19 cellular contexts compared by ENCODE assay signal in genomic region chr13:111286162-111286561, GRCh38. TPM values are rescaled to one million over a fixed set of nuclear protein-coding genes. Genes with fewer than 3 reads are reported as not detected.
DNase-seq lines count a peak whose midpoint lies in the region; ATAC-seq and TF ChIP-seq lines count a peak whose summit lies in the region.
"Had no signal": no experiment of that assay in that cellular context is flagged by ENCODE, and none has a peak within 500 bp of the region (broad histone marks: within the 10 kb centered on the region; RNA-seq: fewer than 3 reads in every experiment).

No MANE protein-coding gene starts in this region.

- H3K79me2 ChIP-seq in hepatocyte = no peaks in the 10 kb centered on the region

- H4K20me1 ChIP-seq in hepatocyte (ENCODE audit: insufficient read depth, poor library complexity, severe bottlenecking) = no peaks in the 10 kb centered on the region

- no peaks in the 10 kb centered on the region for H3K4me1 ChIP-seq in BE2C
- no peaks in the 10 kb centered on the region for H3K4me1 ChIP-seq in hepatocyte (ENCODE audit: insufficient read depth)
- H3K4me1 ChIP-seq: HAP-1 had no signal

- H3K27ac ChIP-seq in hepatocyte = no peak overlapping the region
- H3K27ac ChIP-seq: SJSA1 had no signal

- H3K36me3 ChIP-seq in BE2C (peaks cover 29% of the 10 kb centered on the region), H7 (replicated peaks; ENCODE audit: control insufficient read depth, insufficient read depth, low read length) (peaks cover 16% of the 10 kb centered on the region), kidney epithelial cell (ENCODE audit: control insufficient read depth, insufficient read depth, low read length) (no peaks in the 10 kb centered on the region), hepatocyte (replicated peaks; ENCODE audit: insufficient read depth, low read depth) (no peaks in the 10 kb centered on the region)

- H3K27me3 ChIP-seq in BE2C (no peaks in the 10 kb centered on the region), H7 (ENCODE audit: control insufficient read depth, insufficient read depth, low read length) (no peaks in the 10 kb centered on the region), kidney epithelial cell (ENCODE audit: control insufficient read depth, insufficient read depth, low read length) (no peaks in the 10 kb centered on the region), hepatocyte (no peaks in the 10 kb centered on the region)
- H3K27me3 ChIP-seq: SJSA1 had no signal

- H3K4me3 ChIP-seq in BE2C (ENCODE audit: low read depth, low read length) (no peak overlapping the region), H7 (ENCODE audit: insufficient read depth, low read depth, low read length) (no peak overlapping the region), astrocyte of the cerebellum (ENCODE audit: low read depth, low read length) (no peak overlapping the region), kidney epithelial cell (ENCODE audit: low read depth, low read length) (no peak overlapping the region), hepatocyte (no peak overlapping the region)
- H3K4me3 ChIP-seq: HAP-1, SJSA1 had no signal

- no peaks in the 10 kb centered on the region for H3K9me2 ChIP-seq in hepatocyte (replicated peaks; ENCODE audit: insufficient read depth)

- DNase-seq in BE2C (no peak), H7 (peak; percentile 57), astrocyte of the cerebellum (ENCODE audit: low read depth) (no peak), kidney epithelial cell (ENCODE audit: low read depth) (no peak), hepatocyte (ENCODE audit: low spot score) (no peak), left lobe of liver (ENCODE audit: low spot score) (no peak)
- DNase-seq in activated CD4-positive, alpha-beta T cell treated with anti-CD3 and anti-CD28 coated beads for 48 hours = no peak
- DNase-seq: ACHN; CD4-positive, alpha-beta memory T cell; GF-D8; Karpas-422; NCI-H1105 treated with DMSO at 0.1 percent for 48 hours; NCI-H187; NCI-H2171; NCI-H510A; RPMI8226 had no signal

- no peak overlapping the region for H3K4me2 ChIP-seq in hepatocyte

- TF ChIP-seq CTCF in BE2C (IDR thresholded peaks at IDR 0.05; ENCODE audit: low read depth, low read length) = 0 out of 2 replicates have a peak, but pooled peaks have one; percentile 3
- TF ChIP-seq CTCF in astrocyte of the cerebellum (IDR thresholded peaks at IDR 0.05; ENCODE audit: low read depth, low read length, missing control alignments) = peak; percentile 8
- TF ChIP-seq CTCF in kidney epithelial cell (IDR thresholded peaks at IDR 0.05; ENCODE audit: insufficient read depth, low read length, poor library complexity, severe bottlenecking) = peak; percentile 6
- TF ChIP-seq CTCF in hepatocyte (IDR thresholded peaks at IDR 0.05; ENCODE audit: poor library complexity) = no peak

- H3K9me3 ChIP-seq in BE2C = no peaks in the 10 kb centered on the region
- H3K9me3 ChIP-seq in hepatocyte (ENCODE audit: low read depth) = no peaks in the 10 kb centered on the region
- H3K9me3 ChIP-seq: HAP-1, SJSA1 had no signal

- 89% methylated on average over 15 of the region's 15 CpGs for WGBS in hepatocyte (ENCODE audit: low lambda C conversion rate, missing lambda C conversion rate)

- in situ Hi-C loops in astrocyte of the cerebellum (cut with HindIII; ENCODE audit: low sequenced_read_pairs) = loop anchor here (5.0 kb wide), 1 partner anchor 34 kb away; no protein-coding TSS in a partner anchor

- ATAC-seq in GM19395 (IDR thresholded peaks at IDR 0.05; ENCODE audit: unreplicated experiment) = no peak
- ATAC-seq in left lobe of liver = no peak

- no peak overlapping the region for H2AFZ ChIP-seq in hepatocyte

RNA-seq across cellular contexts. Expression of gene TEX29, which starts 34.3 kb away (rescaled TPM):
- not detected for polyA plus RNA-seq in BE2C (2012; ENCODE audit: insufficient read depth, insufficient read length, low read depth)
- total RNA-seq in H7 (2014; rRNA removed; shearing (Covaris generic)) = 0.22 TPM in 1 of 2 replicates, not detected in the other
- total RNA-seq in kidney epithelial cell = not detected in 2 replicates
- total RNA-seq in hepatocyte = 0.83 TPM in 1 of 2 replicates, not detected in the other
- polyA plus RNA-seq in hepatocyte = 1.8 and 4.2 TPM in 2 replicates
- total RNA-seq in left lobe of liver = 0.53 TPM
